In genomic region chr15:89827821-89828220, GRCh38 we compare ENCODE assay signal across 15 cellular contexts. TPM values are rescaled to one million over a fixed set of nuclear protein-coding genes. Genes with fewer than 3 reads are reported as not detected.
DNase-seq lines count a peak whose midpoint lies in the region; ATAC-seq and TF ChIP-seq lines count a peak whose summit lies in the region.
"Had no signal": no experiment of that assay in that cellular context is flagged by ENCODE, and none has a peak within 500 bp of the region (broad histone marks: within the 10 kb centered on the region; RNA-seq: fewer than 3 reads in every experiment).

No MANE protein-coding gene starts in this region.

- no peaks in the 10 kb centered on the region for H3K27me3 Mint-ChIP-seq in Caco-2 (ENCODE audit: insufficient read depth, unreplicated experiment)
- H3K27me3 Mint-ChIP-seq in naive thymus-derived CD8-positive, alpha-beta T cell = peaks cover 0 to 3% (median 0%) of the 10 kb centered on the region in 5 donors

- TF ChIP-seq POLR2A in body of pancreas (IDR thresholded peaks at IDR 0.05) = no peak

- H3K27ac Mint-ChIP-seq in Caco-2 (ENCODE audit: unreplicated experiment) = peak overlapping the region; percentile 46
- peak overlapping the region in 2 of 10 donors; percentile 26 to 46 for H3K27ac Mint-ChIP-seq in naive thymus-derived CD8-positive, alpha-beta T cell

- H3K27me3 ChIP-seq in Caco-2 (replicated peaks; ENCODE audit: control insufficient read depth, insufficient read depth, low read length) = no peaks in the 10 kb centered on the region
- H3K27me3 ChIP-seq in body of pancreas = no peaks in the 10 kb centered on the region
- H3K27me3 ChIP-seq in skeletal muscle satellite cell (ENCODE audit: control insufficient read depth, insufficient read depth, low read length) = no peaks in the 10 kb centered on the region
- H3K27me3 ChIP-seq: SJSA1 had no signal

- CTCF ChIA-PET in Caco-2 (lab: Charles Lee) = interaction anchor here (1.5 kb wide), 1 partner anchor 67 kb away, joined by 6 read pairs; no protein-coding TSS in a partner anchor

- BruUV-seq in Caco-2 (replicated peaks; lab: Mats Ljungman, UMichigan) = no TSS peak

- H3K9ac ChIP-seq in skeletal muscle satellite cell (ENCODE audit: low read depth, low read length) = peak overlapping the region; percentile 31

- 62 to 71% methylated on average over 5 of the region's 5 CpGs for WGBS in body of pancreas, 2 donors

- peaks cover 21% of the 10 kb centered on the region for H3K4me1 Mint-ChIP-seq in Caco-2 (ENCODE audit: low read depth, unreplicated experiment)
- peaks cover 0 to 11% (median 5%) of the 10 kb centered on the region in 4 donors for H3K4me1 Mint-ChIP-seq in naive thymus-derived CD8-positive, alpha-beta T cell

- ATAC-seq in body of pancreas (peak; percentile 51), left lobe of liver (peak; percentile 55)
- no peak for ATAC-seq in naive thymus-derived CD8-positive, alpha-beta T cell

- no peak for DNase-seq in Caco-2
- DNase-seq in body of pancreas = peak; percentile 48 to 73 (median 55)
- DNase-seq in left lobe of liver (ENCODE audit: low spot score) = peak; percentile 75
- no peak for DNase-seq in T-helper 9 cell
- no peak for DNase-seq in SIG-M5 (lab: John Stamatoyannopoulos, UW)
- no peak for DNase-seq in mesenteric fat pad (ENCODE audit: low spot score)
- DNase-seq in naive thymus-derived CD8-positive, alpha-beta T cell = no peak
- DNase-seq: AML-193, DMS79 treated with DMSO at 0.1 percent for 48 hours, Karpas-422, NCI-H1694 had no signal

- no peak overlapping the region for H3K4me3 Mint-ChIP-seq in Caco-2 (ENCODE audit: unreplicated experiment)
- H3K4me3 Mint-ChIP-seq in naive thymus-derived CD8-positive, alpha-beta T cell = no peak overlapping the region
- H3K4me3 Mint-ChIP-seq: neural crest cell had no signal

- no peak for TF ChIP-seq CTCF in Caco-2 (IDR thresholded peaks at IDR 0.05; ENCODE audit: insufficient read depth in 1 of 2, low read depth in 1 of 2, low read length in 1 of 2, severe bottlenecking in 1 of 2, unreplicated experiment in 1 of 2)
- TF ChIP-seq CTCF in body of pancreas (IDR thresholded peaks at IDR 0.05) = no peak

- peak overlapping the region; percentile 59 to 83 (median 72) for H3K27ac ChIP-seq in body of pancreas
- H3K27ac ChIP-seq: SJSA1 had no signal

- no peaks in the 10 kb centered on the region for H3K36me3 ChIP-seq in Caco-2 (ENCODE audit: control insufficient read depth, insufficient read depth, low read length)
- H3K36me3 ChIP-seq in body of pancreas (replicated peaks in 1 of 2; ENCODE audit: insufficient read depth in 1 of 2, low read depth in 2 of 2) = peaks cover 0 to under 1% of the 10 kb centered on the region in 2 donors
- peaks cover 8% of the 10 kb centered on the region for H3K36me3 ChIP-seq in skeletal muscle satellite cell (ENCODE audit: insufficient read depth, low read length)

- intact Hi-C loops in Caco-2 (cut with micrococcal nuclease; ENCODE audit: unreplicated experiment) (loop anchor here (10.0 kb wide), 1 partner anchor 63 kb away; no protein-coding TSS in a partner anchor), body of pancreas (cut with DNase I) (no loop called here)

- no peaks in the 10 kb centered on the region for H3K9me3 Mint-ChIP-seq in Caco-2 (ENCODE audit: unreplicated experiment)
- H3K9me3 Mint-ChIP-seq in naive thymus-derived CD8-positive, alpha-beta T cell = no peaks in the 10 kb centered on the region
- H3K9me3 Mint-ChIP-seq: neural crest cell had no signal

- peak overlapping the region; percentile 33 for H3K4me2 ChIP-seq in skeletal muscle satellite cell (ENCODE audit: low read length)

- H3K9me3 ChIP-seq in Caco-2 (no peaks in the 10 kb centered on the region), body of pancreas (no peaks in the 10 kb centered on the region), skeletal muscle satellite cell (replicated peaks; ENCODE audit: low read length) (no peaks in the 10 kb centered on the region)
- H3K9me3 ChIP-seq: SJSA1 had no signal

- peaks cover 16% of the 10 kb centered on the region; the same call in 1 of the 2 replicates for H3K4me1 ChIP-seq in Caco-2
- peaks cover 30% of the 10 kb centered on the region for H3K4me1 ChIP-seq in body of pancreas
- H3K4me1 ChIP-seq in skeletal muscle satellite cell (ENCODE audit: control insufficient read depth, insufficient read depth, low read length) = peaks cover 67% of the 10 kb centered on the region

- POLR2A ChIA-PET in Caco-2 (lab: Charles Lee) = no interaction called here
- POLR2A ChIA-PET in naive thymus-derived CD8-positive, alpha-beta T cell (lab: Charles Lee) = no interaction called here

- peaks cover 6% of the 10 kb centered on the region for H3K36me3 Mint-ChIP-seq in Caco-2 (ENCODE audit: insufficient read depth, unreplicated experiment)
- H3K36me3 Mint-ChIP-seq in naive thymus-derived CD8-positive, alpha-beta T cell = peaks cover 0 to 10% (median 3%) of the 10 kb centered on the region in 3 donors

- H3K4me3 ChIP-seq in Caco-2 (ENCODE audit: low read depth, low read length) (no peak overlapping the region), body of pancreas (no peak overlapping the region), skeletal muscle satellite cell (ENCODE audit: low read length) (no peak overlapping the region)
- H3K4me3 ChIP-seq: SJSA1 had no signal

RNA-seq across cellular contexts. Expression of gene ANPEP, which starts 13.2 kb away (rescaled TPM):
- total RNA-seq in Caco-2 (2022) (1.9 and 3.8 TPM in 2 replicates), body of pancreas (100 to 1,000 TPM; 361 to 733 TPM), left lobe of liver (383 TPM), mesenteric fat pad (50.3 TPM)
- total RNA-seq in skeletal muscle satellite cell (2012; rRNA removed) = 318 and 367 TPM in 2 replicates
- 1 to 10 TPM in 1 of 2 experiments, under 1 TPM in 1; 0.88 to 1.1 TPM for total RNA-seq in naive thymus-derived CD8-positive, alpha-beta T cell
- polyA plus RNA-seq in naive thymus-derived CD8-positive, alpha-beta T cell = under 1 TPM in 1 of 3 donors, not detected in 2; 0.06 TPM

RNA-seq across cellular contexts. Expression of gene MESP2, which starts 51.7 kb away (rescaled TPM):
- total RNA-seq in Caco-2 (2022) (0.32 and 0.70 TPM in 2 replicates), body of pancreas (1 to 10 TPM in 1 of 2 donors, not detected in 1; 1.8 TPM), left lobe of liver (0.15 TPM), mesenteric fat pad (0.96 TPM)
- total RNA-seq in skeletal muscle satellite cell (2012; rRNA removed) = 0.51 TPM in 1 of 2 replicates, not detected in the other
- total RNA-seq in naive thymus-derived CD8-positive, alpha-beta T cell = not detected
- polyA plus RNA-seq in naive thymus-derived CD8-positive, alpha-beta T cell = not detected
- total RNA-seq: frontal cortex, SJSA1 had no signal

Comparison
In these comparisons a context has a peak if more than half of its experiments do, and no peak if none do; other contexts are left out.
1. DNase-seq: peak in body of pancreas (4 of 4) and left lobe of liver (single experiment); none in Caco-2 (0 of 2), T-helper 9 cell (single experiment), SIG-M5 (single experiment), mesenteric fat pad (single experiment) and naive thymus-derived CD8-positive, alpha-beta T cell (0 of 10).
2. ATAC-seq: peak in body of pancreas (single experiment) and left lobe of liver (single experiment); none in naive thymus-derived CD8-positive, alpha-beta T cell (0 of 2).
3. RNA of gene ANPEP, which starts 13.2 kb away (total RNA-seq): 361 to 733 TPM in body of pancreas, 383 TPM in left lobe of liver (single experiment) and 50.3 TPM in mesenteric fat pad (single experiment); 1.9 to 3.8 TPM in Caco-2 and 0.88 to 1.1 TPM in naive thymus-derived CD8-positive, alpha-beta T cell; every median in the first group is over 10 times any median in the second.